8 cellular contexts compared by ENCODE assay signal in the genomic region with DNA sequence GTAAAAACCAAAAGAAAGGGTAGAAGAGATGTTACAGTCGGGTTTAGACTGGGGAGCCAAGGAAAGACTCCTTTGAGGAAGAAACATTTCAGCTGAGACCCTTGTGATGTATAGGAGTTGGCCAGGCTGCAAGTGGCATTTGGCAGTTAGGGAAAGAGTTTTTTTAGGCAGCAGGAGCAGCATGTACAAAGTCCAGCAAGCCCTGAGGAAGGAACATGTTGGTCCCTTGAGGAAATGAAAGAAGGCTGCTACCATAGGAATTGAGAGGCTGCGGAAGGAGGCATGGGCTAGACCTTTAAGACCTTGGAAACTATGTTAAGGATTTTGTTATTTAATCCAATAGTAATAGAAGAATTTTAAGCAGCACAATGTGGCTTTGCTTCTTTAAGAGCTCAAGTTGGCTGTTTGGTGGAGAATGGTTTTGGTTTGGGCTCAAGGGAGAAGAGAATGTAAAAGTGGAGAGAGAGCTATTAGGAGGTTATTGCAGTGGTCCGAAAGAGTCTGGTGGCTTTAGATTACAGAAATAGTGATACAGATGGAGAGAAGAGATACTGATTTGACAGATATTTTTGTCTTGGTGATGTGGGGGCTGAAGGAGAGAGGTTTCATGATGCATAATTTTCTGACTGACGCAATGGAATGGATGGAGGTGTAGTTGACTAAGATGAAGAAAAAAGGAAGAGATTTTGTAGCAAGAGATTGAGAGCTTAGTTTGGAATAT. TPM values are rescaled to one million over a fixed set of nuclear protein-coding genes. Genes with fewer than 3 reads are reported as not detected.
DNase-seq lines count a peak whose midpoint lies in the region; ATAC-seq and TF ChIP-seq lines count a peak whose summit lies in the region.

No MANE protein-coding gene starts in this region.

- peaks cover 36 to 47% of the 10 kb centered on the region in 2 donors for H3K36me3 Mint-ChIP-seq in CD14-positive monocyte
- H3K36me3 Mint-ChIP-seq in effector memory CD8-positive, alpha-beta T cell (ENCODE audit: insufficient read depth) = peaks cover 24% of the 10 kb centered on the region

- no peak for DNase-seq in CD14-positive monocyte (ENCODE audit: low spot score)
- DNase-seq in effector memory CD8-positive, alpha-beta T cell = no peak
- DNase-seq in G401 (ENCODE audit: low spot score) = no peak
- no peak for DNase-seq in stimulated activated CD8-positive, alpha-beta memory T cell treated with anti-CD3 and anti-CD28 coated beads, Interleukin-4, amount 100 ng/mL, for 48 hours
- no peak for DNase-seq in DMS153 treated with DMSO at 0.1 percent for 48 hours (lab: John Stamatoyannopoulos, UW; ENCODE audit: unreplicated experiment)

- H3K27ac Mint-ChIP-seq in CD14-positive monocyte = peak overlapping the region in 6 of 7 donors; percentile 65 to 88 (median 82)
- H3K27ac Mint-ChIP-seq in effector memory CD8-positive, alpha-beta T cell = peak overlapping the region; percentile 0 to 36

- peaks cover 0 to 2% (median 0%) of the 10 kb centered on the region in 3 donors for H3K27me3 Mint-ChIP-seq in CD14-positive monocyte (ENCODE audit: low read depth in 3 of 3)
- no peaks in the 10 kb centered on the region for H3K27me3 Mint-ChIP-seq in effector memory CD8-positive, alpha-beta T cell

- in situ Hi-C loops in G401 (cut with HindIII; ENCODE audit: low sequenced_read_pairs) = no loop called here

- ATAC-seq in GM19035 (IDR thresholded peaks at IDR 0.05; ENCODE audit: unreplicated experiment) (peak; percentile 63), HG03442 (IDR thresholded peaks at IDR 0.05; ENCODE audit: unreplicated experiment) (peak; percentile 63), HG03025 (IDR thresholded peaks at IDR 0.05; ENCODE audit: low FRiP score, unreplicated experiment) (no peak)
- no peak for ATAC-seq in effector memory CD8-positive, alpha-beta T cell (replicated peaks)

- H3K4me1 Mint-ChIP-seq in CD14-positive monocyte = peaks cover 85% of the 10 kb centered on the region
- peaks cover 49 to 72% of the 10 kb centered on the region in 2 donors for H3K4me1 Mint-ChIP-seq in effector memory CD8-positive, alpha-beta T cell (ENCODE audit: low read depth in 2 of 2)

- H3K4me3 Mint-ChIP-seq in CD14-positive monocyte = peak overlapping the region; percentile 54 to 75
- H3K4me3 Mint-ChIP-seq in effector memory CD8-positive, alpha-beta T cell = peak overlapping the region; percentile 1 to 23

- no peak for TF ChIP-seq CTCF in CD14-positive monocyte (IDR thresholded peaks at IDR 0.05)

- intact Hi-C loops in CD14-positive monocyte (cut with micrococcal nuclease) = loop anchor here (5.0 to 10.0 kb wide), 3 partner anchors 58 to 315 kb away; partner anchors contain the start of gene ZMPSTE24 (in 1 of the 2)

- H3K9me3 Mint-ChIP-seq in CD14-positive monocyte = no peaks in the 10 kb centered on the region
- H3K9me3 Mint-ChIP-seq in effector memory CD8-positive, alpha-beta T cell = no peaks in the 10 kb centered on the region

RNA-seq across cellular contexts. Expression of gene SMAP2, which starts 26.6 kb away (rescaled TPM):
- 100 to 1,000 TPM; 359 to 382 TPM for polyA plus RNA-seq in CD14-positive monocyte
- total RNA-seq in G401 (2014; rRNA removed; shearing (Covaris generic)) = 15.0 and 21.9 TPM in 2 replicates

RNA-seq across cellular contexts. Expression of gene ZFP69B, which starts 50.1 kb away (rescaled TPM):
- polyA plus RNA-seq in CD14-positive monocyte = under 1 TPM in 1 of 2 donors, not detected in 1; 0.20 TPM
- total RNA-seq in G401 (2014; rRNA removed; shearing (Covaris generic)) = 2.8 and 3.0 TPM in 2 replicates

Comparison
In these comparisons a context has a peak if more than half of its experiments do, and no peak if none do; other contexts are left out.
1. ATAC-seq: peak in GM19035 (single experiment) and HG03442 (single experiment); none in effector memory CD8-positive, alpha-beta T cell (single experiment) and HG03025 (single experiment).